ENCODE assay signal across 8 cellular contexts in the genomic region with DNA sequence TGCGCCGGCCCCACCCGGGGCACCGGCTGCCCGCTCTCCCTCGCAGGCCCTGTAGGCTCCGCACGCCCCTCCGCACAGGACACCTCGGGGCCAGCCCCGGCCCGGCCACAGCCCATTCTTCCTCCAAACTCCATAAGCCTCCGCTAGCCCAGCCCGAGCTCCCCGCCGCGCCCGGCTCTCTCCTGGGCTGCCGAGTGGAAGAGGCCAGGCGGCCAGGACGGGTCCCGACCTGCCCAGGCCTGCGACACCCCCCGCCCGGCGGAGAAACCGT. TPM values are rescaled to one million over a fixed set of nuclear protein-coding genes. Genes with fewer than 3 reads are reported as not detected.
A peak's percentile ranks its signal among the peaks of the same experiment; 100 is the strongest.
DNase-seq lines count a peak whose midpoint lies in the region; ATAC-seq and TF ChIP-seq lines count a peak whose summit lies in the region.

No MANE protein-coding gene starts in this region.

- no peaks in the 10 kb centered on the region for H3K9me2 ChIP-seq in OCI-LY1 (ENCODE audit: low read depth, low read length)

- H3K36me3 ChIP-seq in OCI-LY1 (ENCODE audit: insufficient read depth, low read length) (peaks cover 6% of the 10 kb centered on the region; the same call in 1 of the 2 replicates), iPS DF 6.9 (ENCODE audit: control insufficient read depth, insufficient read depth, low read length) (no peaks in the 10 kb centered on the region; the same call in 1 of the 2 replicates), skeletal muscle tissue (ENCODE audit: control insufficient read depth in 3 of 3, insufficient read depth in 3 of 3, low read length in 3 of 3) (no peaks in the 10 kb centered on the region)

- H3K9me3 ChIP-seq in OCI-LY1 (ENCODE audit: low read length) (no peaks in the 10 kb centered on the region), iPS DF 6.9 (ENCODE audit: control insufficient read depth, insufficient read depth, low read length) (no peaks in the 10 kb centered on the region), skeletal muscle tissue (ENCODE audit: control insufficient read depth in 3 of 3, low read length in 3 of 3) (no peaks in the 10 kb centered on the region)

- peak; percentile 44 for ATAC-seq in HG02938 (IDR thresholded peaks at IDR 0.05; ENCODE audit: unreplicated experiment)

- H3K4me2 ChIP-seq in OCI-LY1 (ENCODE audit: low read length): peak overlapping the region; percentile 97

- H3K4me3 ChIP-seq in OCI-LY1 (ENCODE audit: low read depth, low read length, poor library complexity, severe bottlenecking): peak overlapping the region; percentile 84
- peak overlapping the region; percentile 94 for H3K4me3 ChIP-seq in iPS DF 6.9 (ENCODE audit: low read length)
- H3K4me3 ChIP-seq in skeletal muscle tissue (ENCODE audit: low read length in 3 of 3): peak overlapping the region; percentile 88 to 99 (median 96)

- H4K20me1 ChIP-seq in OCI-LY1 (ENCODE audit: insufficient read depth, low read length): no peaks in the 10 kb centered on the region

- peak in 2 of 3 donors; percentile 9 to 34 for DNase-seq in stimulated activated CD4-positive, alpha-beta T cell treated with anti-CD3 and anti-CD28 coated beads, Interleukin-12 subunit alpha, Interleukin-12 subunit beta, amount 100 ng/mL, for 48 hours (ENCODE audit: low read depth in 2 of 3, low spot score in 1 of 3)
- no peak for DNase-seq in stimulated activated CD4-positive, alpha-beta T cell treated with anti-CD3 and anti-CD28 coated beads, Interleukin-4, amount 100 ng/mL, for 1 hour
- peak; percentile 25 for DNase-seq in amniotic epithelial cell (ENCODE audit: low read depth)
- DNase-seq in iPS DF 6.9 (ENCODE audit: low read depth, low spot score): no peak
- DNase-seq in NCI-H446 treated with DMSO at 0.1 percent for 48 hours (lab: John Stamatoyannopoulos, UW): no peak

- H3K79me2 ChIP-seq in OCI-LY1 (ENCODE audit: insufficient read depth, low read length): peaks cover 76% of the 10 kb centered on the region

- no peak for TF ChIP-seq CTCF in OCI-LY1 (IDR thresholded peaks at IDR 0.05; ENCODE audit: low read length)

- H3K9ac ChIP-seq in OCI-LY1 (ENCODE audit: low read length) (peak overlapping the region; percentile 81), skeletal muscle tissue (ENCODE audit: low read depth in 1 of 3, low read length in 3 of 3) (peak overlapping the region; percentile 91 to 96 (median 93))

- H3K27ac ChIP-seq in OCI-LY1 (ENCODE audit: low read depth, low read length, poor library complexity, severe bottlenecking) (peak overlapping the region; percentile 88), iPS DF 6.9 (ENCODE audit: low read length) (no peak overlapping the region), skeletal muscle tissue (ENCODE audit: low read depth, low read length) (peak overlapping the region; percentile 94)

- no peak overlapping the region for H2AFZ ChIP-seq in OCI-LY1 (ENCODE audit: low read length)

- H3K4me1 ChIP-seq in OCI-LY1 (ENCODE audit: insufficient read depth, low read length, severe bottlenecking) (peaks cover 51% of the 10 kb centered on the region), iPS DF 6.9 (ENCODE audit: control insufficient read depth, insufficient read depth, low read length) (no peaks in the 10 kb centered on the region), skeletal muscle tissue (ENCODE audit: control insufficient read depth in 3 of 3, insufficient read depth in 3 of 3, low read length in 3 of 3) (peaks cover 16 to 28% (median 19%) of the 10 kb centered on the region in 3 donors)

- no peaks in the 10 kb centered on the region for H3K27me3 ChIP-seq in OCI-LY1 (ENCODE audit: insufficient read depth, low read length)
- no peaks in the 10 kb centered on the region for H3K27me3 ChIP-seq in iPS DF 6.9 (ENCODE audit: control insufficient read depth, insufficient read depth, low read length)
- H3K27me3 ChIP-seq in skeletal muscle tissue (ENCODE audit: control insufficient read depth in 3 of 3, insufficient read depth in 3 of 3, low read length in 3 of 3): no peaks in the 10 kb centered on the region

- no CpG with 5 or more reads among the region's 27 CpGs for WGBS in iPS DF 6.9 (ENCODE audit: insufficient coverage, insufficient read length)

- H3F3A ChIP-seq in OCI-LY1 (ENCODE audit: insufficient read depth, low read length): no peaks in the 10 kb centered on the region

RNA-seq across cellular contexts. Expression of a gene that starts 0.4 kb away (rescaled TPM):
- 50.1 TPM for total RNA-seq in skeletal muscle tissue

RNA-seq across cellular contexts. Expression of a gene that starts 2.1 kb away (rescaled TPM):
- total RNA-seq in skeletal muscle tissue: 12.5 TPM

Comparison
In these comparisons a context has a peak if more than half of its experiments do, and no peak if none do; other contexts are left out.
1. DNase-seq: peak in stimulated activated CD4-positive, alpha-beta T cell treated with anti-CD3 and anti-CD28 coated beads, Interleukin-12 subunit alpha, Interleukin-12 subunit beta, amount 100 ng/mL, for 48 hours (2 of 3) and amniotic epithelial cell (single experiment); none in stimulated activated CD4-positive, alpha-beta T cell treated with anti-CD3 and anti-CD28 coated beads, Interleukin-4, amount 100 ng/mL, for 1 hour (single experiment), iPS DF 6.9 (single experiment) and NCI-H446 treated with DMSO at 0.1 percent for 48 hours (single experiment).
2. Peak in every context shown above with its lines, with median percentiles within 50 percentile points of each other: H3K4me3 ChIP-seq.